2 cellular contexts compared by ENCODE assay signal in the genomic region with DNA sequence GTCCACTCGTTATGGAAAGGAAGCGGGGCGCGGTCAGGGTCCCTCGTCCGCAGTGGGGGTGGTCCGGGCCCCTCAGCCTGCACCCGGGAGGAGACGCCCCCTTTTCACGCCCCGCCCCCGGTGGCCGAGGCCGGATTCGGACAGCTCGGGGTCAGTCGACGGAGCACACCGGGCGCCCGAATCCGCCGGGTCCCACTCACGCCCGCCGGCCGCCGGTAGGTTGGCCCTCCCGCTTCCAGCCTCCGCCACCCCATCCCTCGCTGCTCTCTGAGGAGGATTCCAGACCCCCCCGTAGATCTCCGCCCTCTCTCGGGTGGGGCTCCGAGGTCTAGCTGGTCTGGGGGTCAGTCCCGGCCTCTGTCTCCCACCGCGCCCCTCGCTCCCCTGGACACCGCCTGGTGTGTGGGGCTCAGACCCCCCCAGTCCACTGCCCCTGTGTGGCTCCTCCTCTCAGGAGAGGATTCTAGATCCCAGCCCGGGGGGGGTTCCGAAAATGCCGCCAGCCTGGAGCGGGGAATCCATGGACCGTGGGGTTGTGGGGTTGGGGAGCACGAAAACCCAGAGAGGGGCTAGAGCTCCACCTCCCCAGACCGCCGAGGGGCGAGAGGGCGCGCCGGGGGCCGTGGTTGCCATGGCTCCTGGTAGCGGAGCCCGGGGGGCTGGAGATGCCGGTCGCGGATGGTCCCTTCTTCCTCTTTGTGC.
TF ChIP-seq lines count a peak whose summit lies in the region.

No MANE protein-coding gene starts in this region.

TF ChIP-seq in liver, 16 proteins besides CTCF, POLR2A, EP300 and RAD21:
- TF ChIP-seq EGR1 (IDR thresholded peaks at IDR 0.05; ENCODE audit: low read depth in 2 of 2) (no peak), FOXA1 (IDR thresholded peaks at IDR 0.05) (no peak), HNF4G (IDR thresholded peaks at IDR 0.05) (no peak), TAF1 (conservative IDR thresholded peaks at IDR 0.05) (no peak), SP1 (IDR thresholded peaks at IDR 0.05) (no peak), FOXA2 (IDR thresholded peaks at IDR 0.05) (no peak), NR2F2 (IDR thresholded peaks at IDR 0.05) (no peak), GABPA (IDR thresholded peaks at IDR 0.05 in 1 of 2, conservative IDR thresholded peaks at IDR 0.05 in 1 of 2) (no peak), RXRA (IDR thresholded peaks at IDR 0.05) (no peak), YY1 (IDR thresholded peaks at IDR 0.05) (no peak), HNF4A (conservative IDR thresholded peaks at IDR 0.05) (no peak), JUND (IDR thresholded peaks at IDR 0.05) (no peak)
- TF ChIP-seq, protein P1, sequence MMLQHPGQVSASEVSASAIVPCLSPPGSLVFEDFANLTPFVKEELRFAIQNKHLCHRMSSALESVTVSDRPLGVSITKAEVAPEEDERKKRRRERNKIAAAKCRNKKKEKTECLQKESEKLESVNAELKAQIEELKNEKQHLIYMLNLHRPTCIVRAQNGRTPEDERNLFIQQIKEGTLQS (IDR thresholded peaks at IDR 0.05), result no peak
- TF ChIP-seq, protein P2, sequence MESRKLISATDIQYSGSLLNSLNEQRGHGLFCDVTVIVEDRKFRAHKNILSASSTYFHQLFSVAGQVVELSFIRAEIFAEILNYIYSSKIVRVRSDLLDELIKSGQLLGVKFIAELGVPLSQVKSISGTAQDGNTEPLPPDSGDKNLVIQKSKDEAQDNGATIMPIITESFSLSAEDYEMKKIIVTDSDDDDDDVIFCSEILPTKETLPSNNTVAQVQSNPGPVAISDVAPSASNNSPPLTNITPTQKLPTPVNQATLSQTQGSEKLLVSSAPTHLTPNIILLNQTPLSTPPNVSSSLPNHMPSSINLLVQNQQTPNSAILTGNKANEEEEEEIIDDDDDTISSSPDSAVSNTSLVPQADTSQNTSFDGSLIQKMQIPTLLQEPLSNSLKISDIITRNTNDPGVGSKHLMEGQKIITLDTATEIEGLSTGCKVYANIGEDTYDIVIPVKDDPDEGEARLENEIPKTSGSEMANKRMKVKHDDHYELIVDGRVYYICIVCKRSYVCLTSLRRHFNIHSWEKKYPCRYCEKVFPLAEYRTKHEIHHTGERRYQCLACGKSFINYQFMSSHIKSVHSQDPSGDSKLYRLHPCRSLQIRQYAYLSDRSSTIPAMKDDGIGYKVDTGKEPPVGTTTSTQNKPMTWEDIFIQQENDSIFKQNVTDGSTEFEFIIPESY (IDR thresholded peaks at IDR 0.05), result no peak
- TF ChIP-seq, protein P3, sequence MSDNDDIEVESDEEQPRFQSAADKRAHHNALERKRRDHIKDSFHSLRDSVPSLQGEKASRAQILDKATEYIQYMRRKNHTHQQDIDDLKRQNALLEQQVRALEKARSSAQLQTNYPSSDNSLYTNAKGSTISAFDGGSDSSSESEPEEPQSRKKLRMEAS (IDR thresholded peaks at IDR 0.05), result no peak
- TF ChIP-seq, protein P4, sequence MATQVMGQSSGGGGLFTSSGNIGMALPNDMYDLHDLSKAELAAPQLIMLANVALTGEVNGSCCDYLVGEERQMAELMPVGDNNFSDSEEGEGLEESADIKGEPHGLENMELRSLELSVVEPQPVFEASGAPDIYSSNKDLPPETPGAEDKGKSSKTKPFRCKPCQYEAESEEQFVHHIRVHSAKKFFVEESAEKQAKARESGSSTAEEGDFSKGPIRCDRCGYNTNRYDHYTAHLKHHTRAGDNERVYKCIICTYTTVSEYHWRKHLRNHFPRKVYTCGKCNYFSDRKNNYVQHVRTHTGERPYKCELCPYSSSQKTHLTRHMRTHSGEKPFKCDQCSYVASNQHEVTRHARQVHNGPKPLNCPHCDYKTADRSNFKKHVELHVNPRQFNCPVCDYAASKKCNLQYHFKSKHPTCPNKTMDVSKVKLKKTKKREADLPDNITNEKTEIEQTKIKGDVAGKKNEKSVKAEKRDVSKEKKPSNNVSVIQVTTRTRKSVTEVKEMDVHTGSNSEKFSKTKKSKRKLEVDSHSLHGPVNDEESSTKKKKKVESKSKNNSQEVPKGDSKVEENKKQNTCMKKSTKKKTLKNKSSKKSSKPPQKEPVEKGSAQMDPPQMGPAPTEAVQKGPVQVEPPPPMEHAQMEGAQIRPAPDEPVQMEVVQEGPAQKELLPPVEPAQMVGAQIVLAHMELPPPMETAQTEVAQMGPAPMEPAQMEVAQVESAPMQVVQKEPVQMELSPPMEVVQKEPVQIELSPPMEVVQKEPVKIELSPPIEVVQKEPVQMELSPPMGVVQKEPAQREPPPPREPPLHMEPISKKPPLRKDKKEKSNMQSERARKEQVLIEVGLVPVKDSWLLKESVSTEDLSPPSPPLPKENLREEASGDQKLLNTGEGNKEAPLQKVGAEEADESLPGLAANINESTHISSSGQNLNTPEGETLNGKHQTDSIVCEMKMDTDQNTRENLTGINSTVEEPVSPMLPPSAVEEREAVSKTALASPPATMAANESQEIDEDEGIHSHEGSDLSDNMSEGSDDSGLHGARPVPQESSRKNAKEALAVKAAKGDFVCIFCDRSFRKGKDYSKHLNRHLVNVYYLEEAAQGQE (IDR thresholded peaks at IDR 0.05), result no peak
TF ChIP-seq in liver: peak in this region for 0.

TF ChIP-seq in HepG2, 621 proteins besides CTCF, POLR2A, EP300 and RAD21:
- no peak for TF ChIP-seq SMAD9 (CRISPR knock-in tag; IDR thresholded peaks at IDR 0.05)
- TF ChIP-seq ZNF496 (CRISPR knock-in tag; IDR thresholded peaks at IDR 0.05; ENCODE audit: insufficient replicate concordance), result no peak
- TF ChIP-seq SNAI1 (CRISPR knock-in tag; IDR thresholded peaks at IDR 0.05; ENCODE audit: borderline replicate concordance), result no peak
- TF ChIP-seq, protein P5, sequence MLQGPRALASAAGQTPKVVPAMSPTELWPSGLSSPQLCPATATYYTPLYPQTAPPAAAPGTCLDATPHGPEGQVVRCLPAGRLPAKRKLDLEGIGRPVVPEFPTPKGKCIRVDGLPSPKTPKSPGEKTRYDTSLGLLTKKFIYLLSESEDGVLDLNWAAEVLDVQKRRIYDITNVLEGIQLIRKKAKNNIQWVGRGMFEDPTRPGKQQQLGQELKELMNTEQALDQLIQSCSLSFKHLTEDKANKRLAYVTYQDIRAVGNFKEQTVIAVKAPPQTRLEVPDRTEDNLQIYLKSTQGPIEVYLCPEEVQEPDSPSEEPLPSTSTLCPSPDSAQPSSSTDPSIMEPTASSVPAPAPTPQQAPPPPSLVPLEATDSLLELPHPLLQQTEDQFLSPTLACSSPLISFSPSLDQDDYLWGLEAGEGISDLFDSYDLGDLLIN (CRISPR knock-in tag; IDR thresholded peaks at IDR 0.05; ENCODE audit: borderline replicate concordance), result no peak
- TF ChIP-seq GTF2F1 (IDR thresholded peaks at IDR 0.05; ENCODE audit: low read length), result no peak
- TF ChIP-seq DR1 (CRISPR knock-in tag; IDR thresholded peaks at IDR 0.05), result no peak
- no peak for TF ChIP-seq NAIF1 (CRISPR knock-in tag; IDR thresholded peaks at IDR 0.05; ENCODE audit: borderline replicate concordance)
